In the genomic region with DNA sequence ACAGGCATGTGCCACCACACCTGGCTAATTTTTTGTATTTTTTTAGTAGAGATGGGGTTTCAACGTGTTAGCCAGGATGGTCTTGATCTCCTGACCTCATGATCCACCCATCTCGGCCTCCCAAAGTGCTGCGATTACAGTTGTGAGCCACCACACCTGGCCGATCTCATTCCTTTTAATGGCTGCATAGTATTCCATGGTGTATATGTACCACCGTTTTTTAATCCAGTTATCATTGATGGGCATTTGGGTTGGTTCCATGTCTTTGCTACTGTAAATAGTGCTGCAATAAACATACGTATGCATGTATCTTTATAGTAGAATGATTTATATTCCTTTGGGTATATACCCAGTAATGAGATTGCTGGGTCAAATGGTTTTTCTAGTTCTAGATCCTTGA, we compare ENCODE assay signal across 13 cellular contexts. TPM values are rescaled to one million over a fixed set of nuclear protein-coding genes. Genes with fewer than 3 reads are reported as not detected.
"Had no signal": no experiment of that assay in that cellular context is flagged by ENCODE, and none has a peak within 500 bp of the region (broad histone marks: within the 10 kb centered on the region; RNA-seq: fewer than 3 reads in every experiment).

No MANE protein-coding gene starts in this region.

RNA-seq across cellular contexts. Expression of a gene that starts 51.4 kb away (rescaled TPM):
- total RNA-seq: activated naive CD4-positive, alpha-beta T cell treated with anti-CD3 and anti-CD28 coated beads for 36 hours; activated naive CD4-positive, alpha-beta T cell treated with anti-CD3 and anti-CD28 coated beads, Interleukin-2, amount 50 U/mL, for 72 hours; activated naive CD8-positive, alpha-beta T cell treated with anti-CD3 and anti-CD28 coated beads for 36 hours; activated naive CD8-positive, alpha-beta T cell treated with anti-CD3 and anti-CD28 coated beads, Interleukin-2, amount 10 ng/mL, durations not matched to agents 7 days and 5 days; activated T-cell treated with anti-CD3 and anti-CD28 coated beads, Interleukin-2, amount 50 U/mL, for 4 hours; activated T-cell treated with anti-CD3 and anti-CD28 coated beads, Interleukin-2, amount 50 U/mL, for 72 hours; activated T-helper 1 cell treated with anti-CD3 and anti-CD28 coated beads, Interleukin-12 subunit alpha, Interleukin-12 subunit beta, Interleukin-2, Interleukin-4 antibody, amounts not matched to agents 30 ng/mL and 10 ng/mL and 1 ng/mL, durations not matched to agents 14 hours and 24 hours and 36 hours; activated T-helper 17 cell treated with anti-CD3 and anti-CD28 coated beads, Interleukin-2, amount 50 U/mL, for 72 hours; activated T-helper 2 cell treated with anti-CD3 and anti-CD28 coated beads, Interferon-gamma antibody, Interleukin-2, Interleukin-4, amounts not matched to agents 10 μg/mL and 5 μg/mL and 100 μg/mL, durations not matched to agents 14 hours and 24 hours and 36 hours; astrocyte; bronchial epithelial cell; cardiac muscle cell; cardiac septum had no signal
- polyA plus RNA-seq: cardiac muscle cell had no signal
